In genomic region chr17:67996301-67997171, GRCh38 we compare ENCODE assay signal across 8 cellular contexts. TPM values are rescaled to one million over a fixed set of nuclear protein-coding genes. Genes with fewer than 3 reads are reported as not detected.
DNase-seq lines count a peak whose midpoint lies in the region; ATAC-seq and TF ChIP-seq lines count a peak whose summit lies in the region.
"Not testable (repeated sequence)": the region's sequence is repeated elsewhere in the genome, so short reads cannot be mapped to it uniquely, and the experiment has no call there.

C17orf58 (minus strand) TSS chr17:67996469; CDS start chr17:67996198, 271 bp downstream.

- H3K27me3 Mint-ChIP-seq in GM23338 (ENCODE audit: insufficient read depth, low read depth, poor library complexity), result peaks cover 25% of the 10 kb centered on the region
- H3K27me3 Mint-ChIP-seq in activated T-helper 17 cell treated with anti-CD3 and anti-CD28 coated beads, Interleukin-2, amount 50 U/mL, for 72 hours, result not testable (repeated sequence)
- peaks cover 16 to 19% of the 10 kb centered on the region in 2 donors for H3K27me3 Mint-ChIP-seq in natural killer cell treated with Interleukin-12 subunit alpha and Interleukin-12 subunit beta and Interleukin-15 and Interleukin-18, amount 100 ng/mL, for 72 hours

- not testable (repeated sequence) for H3K36me3 Mint-ChIP-seq in GM23338 (ENCODE audit: low read depth); natural killer cell treated with Interleukin-12 subunit alpha and Interleukin-12 subunit beta and Interleukin-15 and Interleukin-18, amount 100 ng/mL, for 72 hours
- H3K36me3 Mint-ChIP-seq in activated T-helper 17 cell treated with anti-CD3 and anti-CD28 coated beads, Interleukin-2, amount 50 U/mL, for 72 hours (ENCODE audit: low read depth), result peaks cover 35% of the 10 kb centered on the region

- H3K4me3 ChIP-seq in AG04450 (ENCODE audit: low read depth, low read length), result peak within 1 kb of the TSS; percentile 63
- peak within 1 kb of the TSS; percentile 80 for H3K4me3 ChIP-seq in GM23338
- peak within 1 kb of the TSS; percentile 86 for H3K4me3 ChIP-seq in PC-3 (ENCODE audit: low read length)
- H3K4me3 ChIP-seq in dorsolateral prefrontal cortex, result peak within 1 kb of the TSS; percentile 47 to 91 (median 69)
- H3K4me3 ChIP-seq in iPS DF 6.9 (ENCODE audit: low read length), result peak within 1 kb of the TSS; percentile 49; the same call in 1 of the 2 replicates

- not testable (repeated sequence) for H3K9me3 ChIP-seq in AG04450 (ENCODE audit: control insufficient read depth, insufficient read depth, low read length); PC-3 (ENCODE audit: low read length); iPS DF 6.9 (ENCODE audit: control insufficient read depth, insufficient read depth, low read length)

- H3K27me3 ChIP-seq in AG04450 (ENCODE audit: control insufficient read depth, insufficient read depth, low read length); PC-3 (ENCODE audit: low read length); dorsolateral prefrontal cortex; iPS DF 6.9 (ENCODE audit: control insufficient read depth, insufficient read depth, low read length): not testable (repeated sequence)
- peaks cover 40% of the 10 kb centered on the region for H3K27me3 ChIP-seq in GM23338 (ENCODE audit: insufficient read depth)

- POLR2A ChIA-PET in AG04450 (lab: Yijun Ruan, JAX), result not testable (repeated sequence)
- POLR2A ChIA-PET in PC-3 (lab: Charles Lee; ENCODE audit: unreplicated experiment), result interaction anchor here (0.6 kb wide), 1 partner anchor 8 kb away, joined by 8 read pairs; no protein-coding TSS in a partner anchor

- peak within 1 kb of the TSS; percentile 58 for H3K9ac ChIP-seq in PC-3 (ENCODE audit: low read length)

- peak; percentile 10 for ATAC-seq in GM23338
- not testable (repeated sequence) for ATAC-seq in PC-3; natural killer cell treated with Interleukin-12 subunit alpha and Interleukin-12 subunit beta and Interleukin-15 and Interleukin-18, amount 100 ng/mL, for 72 hours
- ATAC-seq in activated T-helper 17 cell treated with anti-CD3 and anti-CD28 coated beads, Interleukin-2, amount 50 U/mL, for 72 hours (replicated peaks), result peak; percentile 61

- not testable (repeated sequence) for H4K20me1 ChIP-seq in GM23338 (replicated peaks; ENCODE audit: insufficient read depth); PC-3 (ENCODE audit: low read length)

- peak within 1 kb of the TSS; percentile 81 for H3K4me2 ChIP-seq in GM23338
- peak within 1 kb of the TSS; percentile 94 for H3K4me2 ChIP-seq in PC-3 (ENCODE audit: low read length)

- H3K27ac ChIP-seq in AG04450 (ENCODE audit: low read depth, low read length) (peak within 1 kb of the TSS; percentile 21), PC-3 (ENCODE audit: low read length) (peak within 1 kb of the TSS; percentile 66), dorsolateral prefrontal cortex (peak within 1 kb of the TSS in 36 of 59 donors; percentile 2 to 97 (median 94))
- not testable (repeated sequence) for H3K27ac ChIP-seq in GM23338 (ENCODE audit: low read depth); iPS DF 6.9 (ENCODE audit: low read length)

- not testable (repeated sequence) for H3K9me3 Mint-ChIP-seq in GM23338; activated T-helper 17 cell treated with anti-CD3 and anti-CD28 coated beads, Interleukin-2, amount 50 U/mL, for 72 hours; natural killer cell treated with Interleukin-12 subunit alpha and Interleukin-12 subunit beta and Interleukin-15 and Interleukin-18, amount 100 ng/mL, for 72 hours

- not testable (repeated sequence) for H3K36me3 ChIP-seq in GM23338 (ENCODE audit: insufficient read depth); PC-3 (ENCODE audit: low read depth, low read length); iPS DF 6.9 (ENCODE audit: control insufficient read depth, insufficient read depth, low read length)

- WGBS in iPS DF 6.9 (ENCODE audit: insufficient coverage, insufficient read length), result no CpG with 5 or more reads among the region's 25 CpGs

- not testable (repeated sequence) for H3K79me2 ChIP-seq in GM23338 (replicated peaks; ENCODE audit: insufficient read depth); PC-3 (ENCODE audit: low read length)

- not testable (repeated sequence) for DNase-seq in AG04450 (ENCODE audit: low read depth, low spot score); PC-3; iPS DF 6.9 (ENCODE audit: low read depth, low spot score); natural killer cell treated with Interleukin-12 subunit alpha and Interleukin-12 subunit beta and Interleukin-15 and Interleukin-18, amount 100 ng/mL, for 72 hours (ENCODE audit: low spot score)
- peak; percentile 40 for DNase-seq in GM23338 (ENCODE audit: low spot score)
- peak in 3 of 10 donors; percentile 15 to 23 (median 21) for DNase-seq in dorsolateral prefrontal cortex
- DNase-seq in stimulated activated CD4-positive, alpha-beta T cell treated with anti-CD3 and anti-CD28 coated beads, Interleukin-4, amount 100 ng/mL, for 1 hour, result peak; percentile 25

- CTCF ChIA-PET in AG04450 (lab: Charles Lee) (interaction anchor here (0.9 kb wide), 1 partner anchor 88 kb away, joined by 3 read pairs; no protein-coding TSS in a partner anchor), PC-3 (lab: Charles Lee) (interaction anchor here (0.6 kb wide), 1 partner anchor 238 kb away, joined by 3 read pairs; no protein-coding TSS in a partner anchor)

- not testable (repeated sequence) for BruUV-seq in PC-3 (replicated peaks; lab: Mats Ljungman, UMichigan)

- intact Hi-C loops in PC-3 (cut with micrococcal nuclease), result loop anchor here (10.0 kb wide), 1 partner anchor 1328 kb away; the partner anchor contains the start of gene ABCA5
- intact Hi-C loops in dorsolateral prefrontal cortex (cut with DNase I), result not testable (repeated sequence)

- not testable (repeated sequence) for H3K27ac Mint-ChIP-seq in GM23338
- peak within 1 kb of the TSS; percentile 94 for H3K27ac Mint-ChIP-seq in activated T-helper 17 cell treated with anti-CD3 and anti-CD28 coated beads, Interleukin-2, amount 50 U/mL, for 72 hours
- peak within 1 kb of the TSS; percentile 79 to 92 for H3K27ac Mint-ChIP-seq in natural killer cell treated with Interleukin-12 subunit alpha and Interleukin-12 subunit beta and Interleukin-15 and Interleukin-18, amount 100 ng/mL, for 72 hours

- not testable (repeated sequence) for TF ChIP-seq CTCF in AG04450 (IDR thresholded peaks at IDR 0.05; ENCODE audit: low read depth, low read length); GM23338 (conservative IDR thresholded peaks at IDR 0.05; ENCODE audit: low read depth in 2 of 2); PC-3 (conservative IDR thresholded peaks at IDR 0.05; ENCODE audit: low read depth, low read length); dorsolateral prefrontal cortex (IDR thresholded peaks at IDR 0.05 in 54 of 56, conservative IDR thresholded peaks at IDR 0.05 in 2 of 56; ENCODE audit: low read depth in 1 of 56, partially characterized antibody in 56 of 56)

- H3K4me1 Mint-ChIP-seq in GM23338, result peaks cover 18% of the 10 kb centered on the region
- peaks cover 18% of the 10 kb centered on the region for H3K4me1 Mint-ChIP-seq in activated T-helper 17 cell treated with anti-CD3 and anti-CD28 coated beads, Interleukin-2, amount 50 U/mL, for 72 hours
- H3K4me1 Mint-ChIP-seq in natural killer cell treated with Interleukin-12 subunit alpha and Interleukin-12 subunit beta and Interleukin-15 and Interleukin-18, amount 100 ng/mL, for 72 hours (ENCODE audit: low read depth in 2 of 2), result peaks cover 30 to 34% of the 10 kb centered on the region in 2 donors

- peaks cover 13% of the 10 kb centered on the region for H3F3A ChIP-seq in GM23338 (replicated peaks; ENCODE audit: low read depth)
- not testable (repeated sequence) for H3F3A ChIP-seq in PC-3 (ENCODE audit: low read length, unreplicated experiment)

- peaks cover 14% of the 10 kb centered on the region for H3K4me1 ChIP-seq in GM23338 (ENCODE audit: insufficient read depth)
- H3K4me1 ChIP-seq in PC-3 (ENCODE audit: insufficient read depth, low read length), result peaks cover 36% of the 10 kb centered on the region
- H3K4me1 ChIP-seq in iPS DF 6.9 (ENCODE audit: control insufficient read depth, insufficient read depth, low read length), result not testable (repeated sequence)

- peak within 1 kb of the TSS; percentile 74 for H3K4me3 Mint-ChIP-seq in GM23338
- peak within 1 kb of the TSS; percentile 98 for H3K4me3 Mint-ChIP-seq in activated T-helper 17 cell treated with anti-CD3 and anti-CD28 coated beads, Interleukin-2, amount 50 U/mL, for 72 hours
- H3K4me3 Mint-ChIP-seq in natural killer cell treated with Interleukin-12 subunit alpha and Interleukin-12 subunit beta and Interleukin-15 and Interleukin-18, amount 100 ng/mL, for 72 hours, result peak within 1 kb of the TSS; percentile 94

- H3K9me2 ChIP-seq in GM23338 (ENCODE audit: insufficient read depth); PC-3 (replicated peaks; ENCODE audit: low read length): not testable (repeated sequence)

- H2AFZ ChIP-seq in GM23338 (peak within 1 kb of the TSS; percentile 97), PC-3 (ENCODE audit: low read length) (peak within 1 kb of the TSS; percentile 85)

RNA-seq across cellular contexts. Expression of gene C17orf58, which starts in this region (rescaled TPM):
- 11.3 and 14.4 TPM in 2 replicates for polyA plus RNA-seq in AG04450 (2011; rRNA removed)
- polyA minus RNA-seq in AG04450 (2011; rRNA and poly(A)+ RNA removed), result 6.8 and 7.6 TPM in 2 replicates
- total RNA-seq in GM23338 (2014; rRNA removed; shearing (Covaris generic)), result 30.9 and 42.3 TPM in 2 replicates
- polyA plus RNA-seq in GM23338 (2016; fragmentation: Nextera tagmentation; extraction: Ambion mirVana), result 35.0 and 35.8 TPM in 2 replicates
- 13.2 and 25.3 TPM in 2 replicates for total RNA-seq in PC-3 (2014; rRNA removed)
- total RNA-seq in activated T-helper 17 cell treated with anti-CD3 and anti-CD28 coated beads, Interleukin-2, amount 50 U/mL, for 72 hours, result 10 to 100 TPM; 25.9 to 27.3 TPM
- 10 to 100 TPM in 60 of 120 experiments, 1 to 10 TPM in 60; 6.1 to 15.7 (median 10.0) TPM for total RNA-seq in dorsolateral prefrontal cortex
- 10 to 100 TPM; 19.2 to 24.6 TPM for total RNA-seq in natural killer cell treated with Interleukin-12 subunit alpha and Interleukin-12 subunit beta and Interleukin-15 and Interleukin-18, amount 100 ng/mL, for 72 hours
